ENCODE assay signal across 22 cellular contexts in the genomic region with DNA sequence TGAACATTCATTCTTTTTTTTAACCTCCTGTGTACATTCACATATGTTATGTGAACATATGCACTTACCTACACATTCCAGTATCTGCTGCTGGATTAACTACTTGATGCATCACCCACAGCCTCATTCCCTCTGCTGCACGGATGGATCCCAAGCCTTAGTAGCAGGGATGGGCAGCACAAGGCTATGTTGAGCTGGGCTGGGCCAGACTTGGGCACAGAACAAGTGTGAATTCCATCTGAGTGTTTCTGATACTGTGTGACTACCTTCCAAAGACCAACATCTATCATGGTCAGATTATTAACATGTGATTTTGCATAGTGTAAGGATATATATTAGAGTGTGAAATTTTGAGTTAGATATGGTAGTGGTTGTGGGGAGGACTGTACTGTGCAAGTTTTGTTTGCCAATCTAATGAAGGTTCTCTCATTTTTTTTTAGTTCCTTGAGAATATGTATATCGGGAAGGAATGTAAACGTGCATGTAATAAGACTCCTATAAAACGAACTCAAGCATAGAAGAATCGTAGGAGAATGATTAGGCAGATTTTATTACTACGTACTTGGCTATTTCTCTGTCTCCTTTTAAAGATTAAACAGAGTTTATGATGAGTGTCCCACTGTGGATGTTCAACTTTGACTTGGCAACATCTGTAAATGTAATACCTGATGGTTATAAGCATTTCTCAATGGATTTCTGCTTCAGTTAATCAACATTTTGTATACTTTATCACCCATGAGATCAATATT. TPM values are rescaled to one million over a fixed set of nuclear protein-coding genes. Genes with fewer than 3 reads are reported as not detected.
"Had no signal": no experiment of that assay in that cellular context is flagged by ENCODE, and none has a peak within 500 bp of the region (broad histone marks: within the 10 kb centered on the region; RNA-seq: fewer than 3 reads in every experiment).

No MANE protein-coding gene starts in this region.

- ATAC-seq: activated T-cell treated with anti-CD3 and anti-CD28 coated beads, Interleukin-2, amount 50 U/mL, for 72 hours; effector memory CD8-positive, alpha-beta T cell; naive thymus-derived CD8-positive, alpha-beta T cell; right lobe of liver; stimulated activated naive CD8-positive, alpha-beta T cell treated with anti-CD3 and anti-CD28 coated beads, Interleukin-15, Interleukin-2, amounts not matched to agents 100 U/mL and 50 U/mL, for 24 hours had no signal

- H3K36me3 ChIP-seq: cardiac muscle cell, gastrocnemius medialis, right lobe of liver, thoracic aorta, upper lobe of left lung, vagina had no signal

- H3K27me3 ChIP-seq: cardiac muscle cell, gastrocnemius medialis, right lobe of liver, upper lobe of left lung, vagina had no signal

- H3K4me1 ChIP-seq: vagina had no signal

- H3K27ac ChIP-seq: cardiac muscle cell, gastrocnemius medialis, thoracic aorta, upper lobe of left lung, vagina had no signal

- DNase-seq: activated CD4-positive, alpha-beta T cell treated with anti-CD3 and anti-CD28 coated beads for 4 hours; activated CD4-positive, alpha-beta T cell treated with anti-CD3 and anti-CD28 coated beads, Interleukin-2, amount 50 U/mL, for 4 hours; activated naive CD4-positive, alpha-beta T cell; activated T-cell treated with anti-CD3 and anti-CD28 coated beads for 4 hours; activated T-cell treated with anti-CD3 and anti-CD28 coated beads, Interleukin-2, amount 50 U/mL, for 72 hours; aorta; cortex of kidney; effector memory CD8-positive, alpha-beta T cell; erythroblast; gastrocnemius medialis; glutamatergic neuron; islet precursor cell; naive thymus-derived CD8-positive, alpha-beta T cell; occipital lobe; right lobe of liver; stimulated activated CD4-positive, alpha-beta T cell treated with anti-CD3 and anti-CD28 coated beads, Interleukin-2, amount 100 ng/mL, for 48 hours; stimulated activated naive CD8-positive, alpha-beta T cell treated with anti-CD3 and anti-CD28 coated beads, Interleukin-15, Interleukin-2, amounts not matched to agents 100 U/mL and 50 U/mL, for 24 hours; T-helper 1 cell; upper lobe of left lung had no signal

- H3K4me3 ChIP-seq: cardiac muscle cell, gastrocnemius medialis, right lobe of liver, thoracic aorta, upper lobe of left lung, vagina had no signal

- H3K9me3 ChIP-seq: gastrocnemius medialis, right lobe of liver, vagina had no signal

RNA-seq across cellular contexts. Expression of gene FAM47E, which starts 31.6 kb away (rescaled TPM):
- total RNA-seq: activated T-cell treated with anti-CD3 and anti-CD28 coated beads, Interleukin-2, amount 50 U/mL, for 72 hours had no signal
